Comparison of ENCODE assay signal across 9 cellular contexts in the genomic region with DNA sequence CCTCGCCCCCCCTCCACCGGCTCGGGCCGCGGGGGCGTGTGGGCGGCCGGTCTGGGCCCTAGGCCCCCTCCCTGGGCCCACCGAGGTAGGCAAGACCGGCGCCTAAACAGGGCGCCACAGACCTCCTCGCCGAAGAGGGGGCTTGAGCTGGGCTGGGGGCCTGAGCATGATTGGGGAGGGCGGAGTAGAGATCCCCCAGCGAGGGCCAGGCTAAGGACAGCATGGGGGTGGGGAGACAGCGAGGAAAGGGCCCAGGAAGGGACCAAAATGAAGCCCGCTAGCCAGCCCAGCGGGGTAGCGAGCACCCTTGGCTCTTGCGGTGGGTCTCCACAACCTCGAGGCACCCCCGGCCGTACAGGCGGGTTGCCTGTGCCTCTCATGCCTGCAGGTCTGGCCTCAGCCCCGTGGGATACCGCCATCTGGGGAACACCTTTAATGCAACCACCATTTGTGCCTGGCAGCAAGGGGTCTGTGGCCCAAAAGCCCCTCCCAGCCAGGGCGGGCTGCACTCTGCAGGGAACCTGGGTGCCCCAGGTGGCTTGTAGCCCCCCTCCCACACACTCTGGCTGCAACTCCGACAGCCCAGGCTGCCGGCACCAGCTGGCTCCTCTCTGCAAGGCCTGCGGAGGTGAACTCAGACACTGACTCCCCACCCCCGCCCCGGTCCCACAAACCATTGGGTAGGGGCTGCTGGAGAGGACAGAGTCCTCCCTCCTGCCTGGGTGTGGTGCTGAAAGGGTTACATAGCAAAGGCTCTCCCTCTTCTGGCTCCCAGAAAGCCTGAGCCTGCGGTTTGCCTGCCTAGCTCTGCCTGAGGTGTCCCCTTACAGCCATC.
A peak's percentile ranks its signal among the peaks of the same experiment; 100 is the strongest.
DNase-seq lines count a peak whose midpoint lies in the region; ATAC-seq and TF ChIP-seq lines count a peak whose summit lies in the region.
"Had no signal": no experiment of that assay in that cellular context is flagged by ENCODE, and none has a peak within 500 bp of the region (broad histone marks: within the 10 kb centered on the region; RNA-seq: fewer than 3 reads in every experiment).

No MANE protein-coding gene starts in this region.

- no peaks in the 10 kb centered on the region for H3K9me3 ChIP-seq in psoas muscle

- ATAC-seq in left ventricle myocardium superior (peak; percentile 9), psoas muscle (peak; percentile 52 to 80 (median 60)), HG02973 (IDR thresholded peaks at IDR 0.05; ENCODE audit: unreplicated experiment) (no peak)
- ATAC-seq in activated CD4-positive, CD25-positive, alpha-beta regulatory T cell treated with anti-CD3 and anti-CD28 coated beads, Interleukin-2, amount 50 U/mL, for 24 hours, result no peak

- H3K4me1 ChIP-seq in psoas muscle, result peaks cover 25% of the 10 kb centered on the region

- H3K36me3 ChIP-seq in psoas muscle (ENCODE audit: insufficient read depth in 1 of 2, low read depth in 1 of 2), result no peaks in the 10 kb centered on the region

- TF ChIP-seq CTCF in psoas muscle (IDR thresholded peaks at IDR 0.05), result no peak

- H3K27me3 ChIP-seq in psoas muscle (ENCODE audit: insufficient read depth in 3 of 3, low read length in 2 of 3), result no peaks in the 10 kb centered on the region

- H3K4me3 ChIP-seq in psoas muscle, result peak overlapping the region; percentile 82

- intact Hi-C loops in left ventricle myocardium superior (cut with micrococcal nuclease) (no loop called here), psoas muscle (cut with DNase I) (loop anchor here (5.0 to 10.0 kb wide), 2 partner anchors 60 to 63 kb away; no protein-coding TSS in a partner anchor)

- WGBS in psoas muscle, 3 donors, result 11 to 12% (median 11%) methylated on average over 32 to 34 of the region's 34 CpGs

- DNase-seq in DMS79 treated with DMSO at 0.1 percent for 48 hours (lab: John Stamatoyannopoulos, UW) (peak; percentile 3), NCI-H69 (lab: John Stamatoyannopoulos, UW) (peak; percentile 55), left ventricle myocardium superior (no peak), psoas muscle (no peak), caudate nucleus (lab: John Stamatoyannopoulos, UW) (no peak), NCI-H2029 treated with DMSO at 0.1 percent for 48 hours (lab: John Stamatoyannopoulos, UW) (no peak)
- DNase-seq: GDM1 had no signal

- H3K27ac ChIP-seq in psoas muscle, result peak overlapping the region; percentile 58
- no peak overlapping the region for H3K27ac ChIP-seq in caudate nucleus (ENCODE audit: low read depth, low read length)

Comparison
In these comparisons a context has a peak if more than half of its experiments do, and no peak if none do; other contexts are left out.
1. DNase-seq: peak in DMS79 treated with DMSO at 0.1 percent for 48 hours (single experiment) and NCI-H69 (single experiment); none in left ventricle myocardium superior (single experiment), psoas muscle (0 of 2), caudate nucleus (0 of 61) and NCI-H2029 treated with DMSO at 0.1 percent for 48 hours (single experiment).
2. ATAC-seq: peak in left ventricle myocardium superior (single experiment) and psoas muscle (4 of 4); none in activated CD4-positive, CD25-positive, alpha-beta regulatory T cell treated with anti-CD3 and anti-CD28 coated beads, Interleukin-2, amount 50 U/mL, for 24 hours (0 of 2) and HG02973 (single experiment).